ENCODE assay signal across 8 cellular contexts in the genomic region with DNA sequence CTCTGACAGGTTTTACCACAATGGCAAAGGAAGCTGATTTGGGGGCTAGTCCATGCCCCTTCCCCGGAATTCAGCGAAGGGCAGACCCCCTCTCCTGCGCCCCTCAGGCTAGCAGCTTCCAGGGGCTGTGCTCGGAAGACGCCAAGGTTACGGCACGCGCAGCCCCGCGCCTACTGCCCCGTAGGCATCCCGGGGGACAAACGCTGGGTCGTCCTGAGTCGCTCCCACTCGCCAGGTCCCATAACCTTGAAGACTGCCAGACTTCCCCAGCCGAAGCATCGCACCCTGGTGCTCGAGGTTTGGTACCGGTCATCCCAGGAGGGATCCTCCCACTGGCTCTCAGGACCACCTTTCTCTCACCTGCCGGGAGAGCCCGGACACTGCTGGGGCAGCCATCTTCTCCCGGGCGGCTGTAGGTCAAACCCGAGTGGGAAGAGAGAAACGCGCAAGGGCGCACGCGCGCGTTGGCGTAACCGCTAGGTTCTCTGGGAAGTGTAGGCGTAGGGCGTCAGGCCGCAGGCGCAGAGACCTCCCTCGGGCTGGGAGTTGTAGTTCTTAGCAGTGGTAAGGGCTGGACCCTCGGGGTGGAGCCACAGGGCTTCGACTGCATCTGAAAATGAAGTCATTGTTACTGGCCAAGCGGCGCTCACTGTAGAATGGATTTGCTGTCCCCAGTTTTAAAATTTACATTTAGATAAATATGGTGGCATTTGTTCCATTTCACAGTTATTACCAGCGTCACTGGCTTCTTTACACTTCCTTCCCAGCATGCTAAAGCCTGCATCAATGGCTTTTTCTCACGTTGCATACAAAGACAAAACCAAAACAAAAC. TPM values are rescaled to one million over a fixed set of nuclear protein-coding genes. Genes with fewer than 3 reads are reported as not detected.
DNase-seq lines count a peak whose midpoint lies in the region; ATAC-seq and TF ChIP-seq lines count a peak whose summit lies in the region.

A gene with protein sequence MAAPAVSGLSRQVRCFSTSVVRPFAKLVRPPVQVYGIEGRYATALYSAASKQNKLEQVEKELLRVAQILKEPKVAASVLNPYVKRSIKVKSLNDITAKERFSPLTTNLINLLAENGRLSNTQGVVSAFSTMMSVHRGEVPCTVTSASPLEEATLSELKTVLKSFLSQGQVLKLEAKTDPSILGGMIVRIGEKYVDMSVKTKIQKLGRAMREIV (minus strand): TSS at position 437 of the 832 bp plus-strand sequence. CDS start 41 bp downstream, at position 396.

- peak within 1 kb of the TSS; percentile 90 for H3K4me3 ChIP-seq in neural progenitor cell

- POLR2A ChIA-PET in HEK293T (lab: Yijun Ruan, JAX) = no interaction called here

- no peaks in the 10 kb centered on the region for H3K9me3 ChIP-seq in neural progenitor cell (ENCODE audit: low read depth)

- H3K9me3 Mint-ChIP-seq in neural progenitor cell = no peaks in the 10 kb centered on the region

- H4K20me1 ChIP-seq in neural progenitor cell (ENCODE audit: low read depth) = peaks cover 4% of the 10 kb centered on the region

- ATAC-seq in foreskin keratinocyte = peak; percentile 99

- H3K4me2 ChIP-seq in neural progenitor cell = peak within 1 kb of the TSS; percentile 95

- H3K4me3 Mint-ChIP-seq in neural progenitor cell = peak within 1 kb of the TSS; percentile 98

- peaks cover 8% of the 10 kb centered on the region for H3K36me3 Mint-ChIP-seq in neural progenitor cell

- peak within 1 kb of the TSS; percentile 3 for H3K27ac Mint-ChIP-seq in neural progenitor cell

- peak within 1 kb of the TSS; percentile 75 for H3K9ac ChIP-seq in neural progenitor cell

- H3K79me2 ChIP-seq in neural progenitor cell (ENCODE audit: low read depth) = peaks cover 38% of the 10 kb centered on the region

- peaks cover 19% of the 10 kb centered on the region for H3K36me3 ChIP-seq in neural progenitor cell

- H3K27ac ChIP-seq in foreskin keratinocyte (peak within 1 kb of the TSS; percentile 76), neural progenitor cell (no peak within 1 kb of the TSS)

- H3F3A ChIP-seq in neural progenitor cell (ENCODE audit: low read depth) = peaks cover 10% of the 10 kb centered on the region

- H3K4me1 ChIP-seq in foreskin keratinocyte = peaks cover 7% of the 10 kb centered on the region
- H3K4me1 ChIP-seq in neural progenitor cell = peaks cover 13% of the 10 kb centered on the region

- H3K4me1 Mint-ChIP-seq in neural progenitor cell = peaks cover 16% of the 10 kb centered on the region

- in situ Hi-C loops in SK-MEL-5 (cut with HindIII; ENCODE audit: low pct_unique_long_range_greater_than_20kb, low sequenced_read_pairs) = no loop called here

- H3K27me3 Mint-ChIP-seq in neural progenitor cell (ENCODE audit: insufficient read depth, low read depth) = peaks cover 2% of the 10 kb centered on the region

- CTCF ChIA-PET in HEK293T (lab: Yijun Ruan, JAX) = interaction anchor here (1.3 kb wide), 1 partner anchor 8 kb away, joined by 5 read pairs; no protein-coding TSS in a partner anchor

- TF ChIP-seq CTCF in foreskin keratinocyte (conservative IDR thresholded peaks at IDR 0.05) = no peak
- TF ChIP-seq CTCF in neural progenitor cell (IDR thresholded peaks at IDR 0.05) = no peak

- peak within 1 kb of the TSS; percentile 77 for H2AFZ ChIP-seq in neural progenitor cell (replicated peaks)

- peak; percentile 95 for DNase-seq in GF-D8 (lab: John Stamatoyannopoulos, UW)
- DNase-seq in HEK293T (ENCODE audit: extremely low spot score) = peak; percentile 99
- DNase-seq in MV-4-11 (lab: John Stamatoyannopoulos, UW) = peak; percentile 98
- peak; percentile 97 for DNase-seq in SK-MEL-5 (ENCODE audit: low read depth, low spot score)
- peak; percentile 97 for DNase-seq in activated naive CD4-positive, alpha-beta T cell treated with Interleukin-2 at 50 U/mL for 16 hours
- DNase-seq in foreskin keratinocyte = peak; percentile 84 to 91
- peak; percentile 98 for DNase-seq in neural progenitor cell (ENCODE audit: low spot score)
- DNase-seq in stromal cell of bone marrow (ENCODE audit: low read depth) = peak; percentile 97

- no peaks in the 10 kb centered on the region for H3K27me3 ChIP-seq in foreskin keratinocyte
- H3K27me3 ChIP-seq in neural progenitor cell = no peaks in the 10 kb centered on the region

TF ChIP-seq in HEK293T, 16 proteins besides CTCF, POLR2A, EP300 and RAD21:
- peak; percentile 45; the same call in 1 of the 2 replicates for TF ChIP-seq ELF4 (IDR thresholded peaks at IDR 0.05)
- TF ChIP-seq, protein P1, sequence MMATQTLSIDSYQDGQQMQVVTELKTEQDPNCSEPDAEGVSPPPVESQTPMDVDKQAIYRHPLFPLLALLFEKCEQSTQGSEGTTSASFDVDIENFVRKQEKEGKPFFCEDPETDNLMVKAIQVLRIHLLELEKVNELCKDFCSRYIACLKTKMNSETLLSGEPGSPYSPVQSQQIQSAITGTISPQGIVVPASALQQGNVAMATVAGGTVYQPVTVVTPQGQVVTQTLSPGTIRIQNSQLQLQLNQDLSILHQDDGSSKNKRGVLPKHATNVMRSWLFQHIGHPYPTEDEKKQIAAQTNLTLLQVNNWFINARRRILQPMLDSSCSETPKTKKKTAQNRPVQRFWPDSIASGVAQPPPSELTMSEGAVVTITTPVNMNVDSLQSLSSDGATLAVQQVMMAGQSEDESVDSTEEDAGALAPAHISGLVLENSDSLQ (IDR thresholded peaks at IDR 0.05) = no peak
- no peak for TF ChIP-seq HDGF (IDR thresholded peaks at IDR 0.05; ENCODE audit: borderline replicate concordance)
- TF ChIP-seq FOXM1 (IDR thresholded peaks at IDR 0.05; ENCODE audit: borderline replicate concordance) = no peak
- no peak for TF ChIP-seq SP1 (IDR thresholded peaks at IDR 0.05)
- TF ChIP-seq BHLHE40 (IDR thresholded peaks at IDR 0.05; ENCODE audit: borderline replicate concordance) = no peak
- TF ChIP-seq TARDBP (IDR thresholded peaks at IDR 0.05) = no peak
- no peak for TF ChIP-seq ARNT (IDR thresholded peaks at IDR 0.05)
- no peak for TF ChIP-seq NFRKB (IDR thresholded peaks at IDR 0.05)
- TF ChIP-seq SUZ12 (IDR thresholded peaks at IDR 0.05) = peak; percentile 51; the same call in 1 of the 2 replicates
- TF ChIP-seq ZNF384 (IDR thresholded peaks at IDR 0.05) = no peak
- TF ChIP-seq L3MBTL2 (conservative IDR thresholded peaks at IDR 0.05) = peak; percentile 37; the same call in 1 of the 2 replicates

RNA-seq across cellular contexts. Expression of the gene that starts here (rescaled TPM):
- total RNA-seq in SK-MEL-5 (2014; rRNA removed; shearing (Covaris generic)) = 248 and 278 TPM in 2 replicates
- polyA plus RNA-seq in SK-MEL-5 (2015; cell fraction: cytosol; rRNA removed) = 174 and 222 TPM in 2 replicates
- polyA plus RNA-seq in SK-MEL-5 (2015; cell fraction: nucleus; rRNA removed) = 47.2 and 59.7 TPM in 2 replicates
- total RNA-seq in foreskin keratinocyte = 154 and 181 TPM in 2 replicates
- polyA plus RNA-seq in foreskin keratinocyte = 271 and 310 TPM in 2 replicates
- total RNA-seq in neural progenitor cell (ENCODE audit: low replicate concordance) = 271 and 309 TPM in 2 replicates
